ENCODE assay signal across 1 cellular context in genomic region chr17:50807675-50808074, GRCh38.
TF ChIP-seq lines count a peak whose summit lies in the region.

No MANE protein-coding gene starts in this region.

TF ChIP-seq in HepG2, 621 proteins besides CTCF, POLR2A, EP300 and RAD21 (continued from another document and continues in another):
- no peak for TF ChIP-seq ZNF512B (CRISPR knock-in tag; IDR thresholded peaks at IDR 0.05; ENCODE audit: borderline replicate concordance)
- TF ChIP-seq SIX1 (CRISPR knock-in tag; IDR thresholded peaks at IDR 0.05; ENCODE audit: borderline replicate concordance): 0 out of 2 replicates have a peak, but pooled peaks have one; percentile 8
- no peak for TF ChIP-seq KLF6 (CRISPR knock-in tag; IDR thresholded peaks at IDR 0.05)
- peak; percentile 92 for TF ChIP-seq ZNF12 (CRISPR knock-in tag; IDR thresholded peaks at IDR 0.05)
- no peak for TF ChIP-seq PRMT3 (CRISPR knock-in tag; IDR thresholded peaks at IDR 0.05; ENCODE audit: borderline replicate concordance, low read depth)
- TF ChIP-seq ZNF776 (CRISPR knock-in tag; IDR thresholded peaks at IDR 0.05): no peak
- TF ChIP-seq ZNF841 (CRISPR knock-in tag; IDR thresholded peaks at IDR 0.05; ENCODE audit: borderline replicate concordance): no peak
- no peak for TF ChIP-seq NBN (conservative IDR thresholded peaks at IDR 0.05)
- no peak for TF ChIP-seq SRSF4 (IDR thresholded peaks at IDR 0.05; ENCODE audit: low read depth, low read length, poor library complexity, severe bottlenecking)
- TF ChIP-seq ZFP1 (CRISPR knock-in tag; IDR thresholded peaks at IDR 0.05): no peak
- TF ChIP-seq REL (CRISPR knock-in tag; conservative IDR thresholded peaks at IDR 0.05): no peak
- 0 out of 2 replicates have a peak, but pooled peaks have one; percentile 29 for TF ChIP-seq ZMYM4 (CRISPR knock-in tag; IDR thresholded peaks at IDR 0.05)
- TF ChIP-seq MNT (IDR thresholded peaks at IDR 0.05): no peak
- TF ChIP-seq DZIP1 (CRISPR knock-in tag; IDR thresholded peaks at IDR 0.05): no peak
- no peak for TF ChIP-seq ZNF160 (CRISPR knock-in tag; IDR thresholded peaks at IDR 0.05)
- TF ChIP-seq DNMT1 (CRISPR knock-in tag; IDR thresholded peaks at IDR 0.05): no peak
- no peak for TF ChIP-seq ZC3H13 (CRISPR knock-in tag; IDR thresholded peaks at IDR 0.05)
- TF ChIP-seq ZNF619 (CRISPR knock-in tag; IDR thresholded peaks at IDR 0.05): no peak
- TF ChIP-seq BCL3 (CRISPR knock-in tag; IDR thresholded peaks at IDR 0.05): no peak
- TF ChIP-seq POLR2G (IDR thresholded peaks at IDR 0.05; ENCODE audit: low read depth, low read length): no peak
- no peak for TF ChIP-seq RBAK (CRISPR knock-in tag; IDR thresholded peaks at IDR 0.05)
- no peak for TF ChIP-seq ZNF782 (CRISPR knock-in tag; IDR thresholded peaks at IDR 0.05; ENCODE audit: borderline replicate concordance)
- no peak for TF ChIP-seq ZNF44 (CRISPR knock-in tag; IDR thresholded peaks at IDR 0.05)
- TF ChIP-seq NFYB (CRISPR knock-in tag; IDR thresholded peaks at IDR 0.05): 0 out of 2 replicates have a peak, but pooled peaks have one; percentile 30
- TF ChIP-seq ZNF878 (CRISPR knock-in tag; IDR thresholded peaks at IDR 0.05): no peak
- no peak for TF ChIP-seq ATAD3A (CRISPR knock-in tag; IDR thresholded peaks at IDR 0.05)
- no peak for TF ChIP-seq AFF4 (CRISPR knock-in tag; IDR thresholded peaks at IDR 0.05)
- no peak for TF ChIP-seq ZBTB40 (IDR thresholded peaks at IDR 0.05)
- TF ChIP-seq ZBTB40 (CRISPR knock-in tag; IDR thresholded peaks at IDR 0.05): no peak
- no peak for TF ChIP-seq ZNF557 (CRISPR knock-in tag; IDR thresholded peaks at IDR 0.05)
- no peak for TF ChIP-seq ARID5B (CRISPR knock-in tag; IDR thresholded peaks at IDR 0.05)
- no peak for TF ChIP-seq FOXO1 (CRISPR knock-in tag; IDR thresholded peaks at IDR 0.05)
- no peak for TF ChIP-seq ZNF616 (CRISPR knock-in tag; IDR thresholded peaks at IDR 0.05; ENCODE audit: low read depth)
- no peak for TF ChIP-seq NR2F1 (CRISPR knock-in tag; IDR thresholded peaks at IDR 0.05)
